8 cellular contexts compared by ENCODE assay signal in the genomic region with DNA sequence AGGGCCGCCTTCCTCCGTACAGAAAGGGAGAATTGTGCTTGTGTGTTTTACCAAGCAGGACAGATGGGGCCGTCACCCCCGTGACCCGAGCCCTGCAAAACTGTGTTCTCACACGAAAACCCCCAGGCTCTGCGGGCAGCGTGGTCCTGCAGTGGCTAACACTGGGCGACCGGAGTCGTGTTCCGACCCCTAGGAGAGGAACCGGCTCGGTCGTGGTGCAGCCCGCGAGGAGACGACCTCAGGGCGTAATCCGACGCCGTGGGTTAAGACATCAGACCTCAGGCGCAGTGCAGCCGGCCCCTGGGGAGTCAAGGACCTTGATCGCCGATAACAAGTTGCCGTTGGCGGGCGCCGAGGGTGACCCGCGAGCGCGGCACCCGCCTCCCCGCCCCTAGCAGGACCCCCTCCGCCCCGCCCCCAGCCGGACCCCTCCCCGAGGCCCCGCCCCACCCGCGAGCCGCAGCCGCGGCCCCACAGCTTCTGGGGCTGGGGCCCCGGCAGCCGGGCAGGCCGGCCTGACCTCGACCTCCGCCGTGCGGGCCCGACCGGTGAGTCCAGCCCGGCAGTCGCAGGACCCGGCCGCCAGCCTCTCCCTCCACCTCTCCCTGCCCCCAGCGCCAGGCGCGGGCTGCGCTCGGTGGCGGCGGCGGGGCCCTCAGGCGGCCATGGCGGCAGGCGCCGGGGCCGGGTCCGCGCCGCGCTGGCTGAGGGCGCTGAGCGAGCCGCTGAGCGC. TPM values are rescaled to one million over a fixed set of nuclear protein-coding genes. Genes with fewer than 3 reads are reported as not detected.
DNase-seq lines count a peak whose midpoint lies in the region; ATAC-seq and TF ChIP-seq lines count a peak whose summit lies in the region.

Gene CHPT1, plus strand, starts transcription at position 444 of the 733 bp plus-strand sequence. Its CDS starts 222 bp downstream, at position 666.

- peak within 1 kb of the TSS; percentile 69 for H3K27ac Mint-ChIP-seq in chondrocyte (ENCODE audit: unreplicated experiment)

- H3K4me3 ChIP-seq in left lung: peak within 1 kb of the TSS; percentile 72 to 95

- no peaks in the 10 kb centered on the region for H3K9me3 Mint-ChIP-seq in chondrocyte (ENCODE audit: low read depth)

- H3K4me1 ChIP-seq in left lung: peaks cover 23 to 53% of the 10 kb centered on the region in 2 donors

- H3K36me3 ChIP-seq in left lung: no peaks in the 10 kb centered on the region

- H3K36me3 Mint-ChIP-seq in chondrocyte (ENCODE audit: low read depth): no peaks in the 10 kb centered on the region

- intact Hi-C loops in left lung (cut with DNase I): no loop called here

- peak within 1 kb of the TSS; percentile 89 to 90 for H3K27ac ChIP-seq in left lung

- H3K27me3 Mint-ChIP-seq in chondrocyte (ENCODE audit: low read depth): no peaks in the 10 kb centered on the region

- H3K27me3 ChIP-seq in left lung: no peaks in the 10 kb centered on the region

- DNase-seq in SIG-M5 treated with dmso at 0.1 percent for 504 hours (lab: John Stamatoyannopoulos, UW; ENCODE audit: unreplicated experiment) (peak; percentile 54), SIG-M5 (lab: John Stamatoyannopoulos, UW) (no peak), NCI-H2196 (lab: John Stamatoyannopoulos, UW; ENCODE audit: unreplicated experiment) (peak; percentile 49), chondrocyte (ENCODE audit: low spot score) (no peak), left lung (peak; percentile 79 to 94)
- DNase-seq in activated CD4-positive, alpha-beta T cell treated with anti-CD3 and anti-CD28 coated beads for 1 hour: peak; percentile 33
- DNase-seq in stimulated activated CD4-positive, alpha-beta T cell treated with anti-CD3 and anti-CD28 coated beads, Interleukin-4, amount 100 ng/mL, for 1 hour: peak; percentile 62

- ATAC-seq in HG02943 (IDR thresholded peaks at IDR 0.05; ENCODE audit: low read depth, unreplicated experiment): peak; percentile 64
- peak; percentile 78 for ATAC-seq in left lung

- peaks cover 36% of the 10 kb centered on the region for H3K4me1 Mint-ChIP-seq in chondrocyte (ENCODE audit: low read depth)

- H3K4me3 Mint-ChIP-seq in chondrocyte (ENCODE audit: unreplicated experiment): peak within 1 kb of the TSS; percentile 84

- H3K9me3 ChIP-seq in left lung: no peaks in the 10 kb centered on the region

- TF ChIP-seq CTCF in chondrocyte (IDR thresholded peaks at IDR 0.05): no peak
- TF ChIP-seq CTCF in left lung (IDR thresholded peaks at IDR 0.05): no peak

RNA-seq across cellular contexts. Expression of gene CHPT1, which starts in this region (rescaled TPM):
- total RNA-seq in chondrocyte (32.1 to 36.3 TPM (median 34.1 TPM) in 3 replicates), left lung (10 to 100 TPM; 46.6 to 69.0 TPM)

Comparison
In these comparisons a context has a peak if more than half of its experiments do, and no peak if none do; other contexts are left out.
1. DNase-seq: peak in SIG-M5 treated with dmso at 0.1 percent for 504 hours (single experiment), NCI-H2196 (single experiment), activated CD4-positive, alpha-beta T cell treated with anti-CD3 and anti-CD28 coated beads for 1 hour (single experiment), left lung (2 of 2) and stimulated activated CD4-positive, alpha-beta T cell treated with anti-CD3 and anti-CD28 coated beads, Interleukin-4, amount 100 ng/mL, for 1 hour (single experiment); none in SIG-M5 (single experiment) and chondrocyte (single experiment).